8 cellular contexts compared by ENCODE assay signal in genomic region chr3:41200669-41201021, GRCh38. TPM values are rescaled to one million over a fixed set of nuclear protein-coding genes. Genes with fewer than 3 reads are reported as not detected.
DNase-seq lines count a peak whose midpoint lies in the region; ATAC-seq and TF ChIP-seq lines count a peak whose summit lies in the region.

No MANE protein-coding gene starts in this region.

- no peak for TF ChIP-seq CTCF in NB4 (IDR thresholded peaks at IDR 0.05; ENCODE audit: low read depth, low read length)
- no peak for TF ChIP-seq CTCF in sigmoid colon (IDR thresholded peaks at IDR 0.05)

- H3K27ac Mint-ChIP-seq in activated naive CD4-positive, alpha-beta T cell treated with anti-CD3 and anti-CD28 coated beads, Interleukin-2, amount 10 ng/mL, durations not matched to agents 7 days and 5 days, result peak overlapping the region; percentile 88

- H3K27me3 Mint-ChIP-seq in activated naive CD4-positive, alpha-beta T cell treated with anti-CD3 and anti-CD28 coated beads, Interleukin-2, amount 10 ng/mL, durations not matched to agents 7 days and 5 days, result peaks cover 8% of the 10 kb centered on the region

- 0% methylated on average over 7 of the region's 7 CpGs for WGBS in sigmoid colon, 2 donors

- H3K9me3 ChIP-seq in sigmoid colon, result no peaks in the 10 kb centered on the region

- intact Hi-C loops in sigmoid colon (cut with DNase I), result loop anchor here (5.0 kb wide), 1 partner anchor 618 kb away; no protein-coding TSS in a partner anchor

- CTCF ChIA-PET in activated naive CD4-positive, alpha-beta T cell treated with anti-CD3 and anti-CD28 coated beads, Interleukin-2, amount 10 ng/mL, durations not matched to agents 7 days and 5 days (lab: Charles Lee), result no interaction called here

- H3K4me1 ChIP-seq in sigmoid colon, result peaks cover 2 to 58% (median 40%) of the 10 kb centered on the region in 4 donors

- no peaks in the 10 kb centered on the region for H3K9me3 Mint-ChIP-seq in activated naive CD4-positive, alpha-beta T cell treated with anti-CD3 and anti-CD28 coated beads, Interleukin-2, amount 10 ng/mL, durations not matched to agents 7 days and 5 days

- H3K4me3 ChIP-seq in NB4 (ENCODE audit: low read depth, low read length) (peak overlapping the region; percentile 76), sigmoid colon (peak overlapping the region; percentile 70 to 97 (median 90))

- TF ChIP-seq POLR2A in NB4 (IDR thresholded peaks at IDR 0.05; ENCODE audit: extremely low read depth, insufficient read length) (no peak), sigmoid colon (IDR thresholded peaks at IDR 0.05) (no peak)

- no peak for ATAC-seq in HG03571 (IDR thresholded peaks at IDR 0.05; ENCODE audit: unreplicated experiment)
- ATAC-seq in HG03460 (IDR thresholded peaks at IDR 0.05; ENCODE audit: unreplicated experiment), result no peak

- H3K27me3 ChIP-seq in sigmoid colon, result no peaks in the 10 kb centered on the region

- no peak for TF ChIP-seq EP300 in sigmoid colon (IDR thresholded peaks at IDR 0.05)

- peak overlapping the region; percentile 96 to 99 (median 98) for H3K27ac ChIP-seq in sigmoid colon

- DNase-seq in NCI-H1417 (lab: John Stamatoyannopoulos, UW) (peak; percentile 10 to 28 (median 14)), NCI-H1417 treated with DMSO at 0.1 percent for 48 hours (lab: John Stamatoyannopoulos, UW) (no peak), NB4 (ENCODE audit: low read depth) (peak; percentile 83), hepatic stellate cell (ENCODE audit: low spot score) (peak; percentile 18), sigmoid colon (no peak)
- DNase-seq in activated naive CD4-positive, alpha-beta T cell treated with anti-CD3 and anti-CD28 coated beads, Interleukin-2, amount 10 ng/mL, durations not matched to agents 7 days and 5 days, result peak; percentile 34

- peaks cover 45% of the 10 kb centered on the region for H3K4me1 Mint-ChIP-seq in activated naive CD4-positive, alpha-beta T cell treated with anti-CD3 and anti-CD28 coated beads, Interleukin-2, amount 10 ng/mL, durations not matched to agents 7 days and 5 days

- H3K36me3 ChIP-seq in sigmoid colon, result no peaks in the 10 kb centered on the region

- H3K36me3 Mint-ChIP-seq in activated naive CD4-positive, alpha-beta T cell treated with anti-CD3 and anti-CD28 coated beads, Interleukin-2, amount 10 ng/mL, durations not matched to agents 7 days and 5 days, result peaks cover 12% of the 10 kb centered on the region

- peak overlapping the region; percentile 91 for H3K4me3 Mint-ChIP-seq in activated naive CD4-positive, alpha-beta T cell treated with anti-CD3 and anti-CD28 coated beads, Interleukin-2, amount 10 ng/mL, durations not matched to agents 7 days and 5 days

RNA-seq across cellular contexts. Expression of gene CTNNB1, which starts 1.3 kb away (rescaled TPM):
- total RNA-seq in sigmoid colon, result 100 to 1,000 TPM; 362 to 495 (median 404) TPM
- polyA plus RNA-seq in sigmoid colon, result 100 to 1,000 TPM; 189 to 585 (median 255) TPM

Comparison
In these comparisons a context has a peak if more than half of its experiments do, and no peak if none do; other contexts are left out.
1. DNase-seq: peak in NCI-H1417 (3 of 3), NB4 (single experiment), activated naive CD4-positive, alpha-beta T cell treated with anti-CD3 and anti-CD28 coated beads, Interleukin-2, amount 10 ng/mL, durations not matched to agents 7 days and 5 days (single experiment) and hepatic stellate cell (single experiment); none in NCI-H1417 treated with DMSO at 0.1 percent for 48 hours (single experiment) and sigmoid colon (single experiment).